ENCODE assay signal across 8 cellular contexts in genomic region chr1:233394860-233395717, GRCh38.
DNase-seq lines count a peak whose midpoint lies in the region; ATAC-seq, FAIRE-seq and TF ChIP-seq lines count a peak whose summit lies in the region.

No MANE protein-coding gene starts in this region.

- H3K36me3 Mint-ChIP-seq in CD14-positive monocyte, result no peaks in the 10 kb centered on the region
- H3K36me3 Mint-ChIP-seq in stimulated activated effector memory CD8-positive, alpha-beta T cell treated with anti-CD3 and anti-CD28 coated beads, Interleukin-12 subunit alpha, Interleukin-12 subunit beta, amount 100 ng/mL, for 72 hours, result no peaks in the 10 kb centered on the region

- intact Hi-C loops in CD14-positive monocyte (cut with micrococcal nuclease), result loop anchor here in 1 of 2 donors (10.0 kb wide), 1 partner anchor 670 kb away; no protein-coding TSS in a partner anchor
- intact Hi-C loops in right cardiac atrium (cut with DNase I), result loop anchor here in 3 of 4 donors (10.0 kb wide), 1 partner anchor 670 kb away; no protein-coding TSS in a partner anchor

- peaks cover 0 to 2% (median 0%) of the 10 kb centered on the region in 7 donors for H3K9me3 Mint-ChIP-seq in CD14-positive monocyte
- no peaks in the 10 kb centered on the region for H3K9me3 Mint-ChIP-seq in stimulated activated effector memory CD8-positive, alpha-beta T cell treated with anti-CD3 and anti-CD28 coated beads, Interleukin-12 subunit alpha, Interleukin-12 subunit beta, amount 100 ng/mL, for 72 hours

- peak; percentile 80 for FAIRE-seq in GM18507 (lab: Jason Lieb, UNC)

- no peaks in the 10 kb centered on the region for H3K4me1 ChIP-seq in right cardiac atrium (ENCODE audit: control insufficient read depth, insufficient read depth, low read length)

- no peaks in the 10 kb centered on the region for H3K27me3 ChIP-seq in right cardiac atrium (ENCODE audit: control insufficient read depth, insufficient read depth)

- no peaks in the 10 kb centered on the region for H3K4me1 Mint-ChIP-seq in CD14-positive monocyte
- H3K4me1 Mint-ChIP-seq in stimulated activated effector memory CD8-positive, alpha-beta T cell treated with anti-CD3 and anti-CD28 coated beads, Interleukin-12 subunit alpha, Interleukin-12 subunit beta, amount 100 ng/mL, for 72 hours, result no peaks in the 10 kb centered on the region

- WGBS in right cardiac atrium, result 67% methylated on average over 13 of the region's 13 CpGs

- H3K27ac ChIP-seq in right cardiac atrium (ENCODE audit: low read length), result no peak overlapping the region

- no peak overlapping the region for H3K4me3 ChIP-seq in right cardiac atrium (ENCODE audit: low read length)

- H3K27ac Mint-ChIP-seq in CD14-positive monocyte, result no peak overlapping the region
- no peak overlapping the region for H3K27ac Mint-ChIP-seq in stimulated activated effector memory CD8-positive, alpha-beta T cell treated with anti-CD3 and anti-CD28 coated beads, Interleukin-12 subunit alpha, Interleukin-12 subunit beta, amount 100 ng/mL, for 72 hours

- H3K4me3 Mint-ChIP-seq in CD14-positive monocyte, result no peak overlapping the region
- no peak overlapping the region for H3K4me3 Mint-ChIP-seq in stimulated activated effector memory CD8-positive, alpha-beta T cell treated with anti-CD3 and anti-CD28 coated beads, Interleukin-12 subunit alpha, Interleukin-12 subunit beta, amount 100 ng/mL, for 72 hours

- peak; percentile 73 for TF ChIP-seq CTCF in CD14-positive monocyte (IDR thresholded peaks at IDR 0.05)

- peak; percentile 65 for ATAC-seq in HG03457 (IDR thresholded peaks at IDR 0.05; ENCODE audit: unreplicated experiment)
- peak; percentile 76 to 80 for ATAC-seq in right cardiac atrium
- ATAC-seq in stimulated activated effector memory CD8-positive, alpha-beta T cell treated with anti-CD3 and anti-CD28 coated beads, Interleukin-12 subunit alpha, Interleukin-12 subunit beta, amount 100 ng/mL, for 72 hours, result peak; percentile 69

- no peaks in the 10 kb centered on the region for H3K9me3 ChIP-seq in right cardiac atrium (ENCODE audit: control insufficient read depth, low read length)

- DNase-seq in CD14-positive monocyte (ENCODE audit: low spot score) (no peak), GM18507 (ENCODE audit: extremely low spot score, insufficient read length, low read depth) (peak; percentile 17), NCI-H526 (lab: John Stamatoyannopoulos, UW) (peak; percentile 30 to 60), amniotic epithelial cell (ENCODE audit: low read depth) (peak; percentile 48), right cardiac atrium (no peak), NCI-H187 (lab: John Stamatoyannopoulos, UW) (no peak)
- no peak for DNase-seq in stimulated activated effector memory CD8-positive, alpha-beta T cell treated with anti-CD3 and anti-CD28 coated beads, Interleukin-12 subunit alpha, Interleukin-12 subunit beta, amount 100 ng/mL, for 72 hours (ENCODE audit: low spot score in 2 of 2)

- peaks cover 4 to 7% (median 7%) of the 10 kb centered on the region in 3 donors for H3K27me3 Mint-ChIP-seq in CD14-positive monocyte (ENCODE audit: low read depth in 3 of 3)

Comparison
In these comparisons a context has a peak if more than half of its experiments do, and no peak if none do; other contexts are left out.
1. DNase-seq: peak in GM18507 (single experiment), NCI-H526 (2 of 2) and amniotic epithelial cell (single experiment); none in CD14-positive monocyte (single experiment), right cardiac atrium (0 of 3), stimulated activated effector memory CD8-positive, alpha-beta T cell treated with anti-CD3 and anti-CD28 coated beads, Interleukin-12 subunit alpha, Interleukin-12 subunit beta, amount 100 ng/mL, for 72 hours (0 of 2) and NCI-H187 (0 of 2).
2. Peak in every context shown above with its lines, with median percentiles within 50 percentile points of each other: ATAC-seq.